ENCODE assay signal across 33 cellular contexts in the genomic region with DNA sequence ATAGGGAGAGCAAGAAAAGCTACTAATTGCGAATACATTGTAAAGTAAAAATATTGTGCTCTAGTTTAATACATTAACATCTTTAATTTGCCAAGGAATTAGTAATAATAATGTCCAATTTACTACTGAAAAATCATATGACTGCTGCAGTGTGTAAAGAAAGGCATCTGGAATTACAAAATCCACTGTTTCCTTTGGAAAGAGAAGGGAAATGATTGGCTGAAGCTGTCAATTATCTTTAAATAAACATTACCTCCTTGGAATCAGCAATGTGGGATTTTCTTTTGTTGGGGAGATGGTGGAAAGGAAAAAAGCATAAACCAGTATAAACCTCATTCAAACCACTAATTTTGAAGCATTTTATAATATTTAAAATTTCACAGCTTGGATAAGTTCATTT.
"Had no signal": no experiment of that assay in that cellular context is flagged by ENCODE, and none has a peak within 500 bp of the region (broad histone marks: within the 10 kb centered on the region; RNA-seq: fewer than 3 reads in every experiment).

No MANE protein-coding gene starts in this region.

- H3K9me3 Mint-ChIP-seq: activated T-helper 2 cell treated with anti-CD3 and anti-CD28 coated beads, Interferon-gamma antibody, Interleukin-2, Interleukin-4, amounts not matched to agents 10 μg/mL and 5 μg/mL and 100 μg/mL, durations not matched to agents 14 hours and 24 hours and 36 hours had no signal

- H3K27me3 Mint-ChIP-seq: activated CD4-positive, alpha-beta T cell treated with anti-CD3 and anti-CD28 coated beads, Interleukin-2, amount 10 ng/mL, durations not matched to agents 24 days and 14 days; activated naive CD4-positive, alpha-beta T cell treated with anti-CD3 and anti-CD28 coated beads, Interleukin-2, amount 10 ng/mL, durations not matched to agents 7 days and 5 days had no signal

- H3K4me3 Mint-ChIP-seq: activated B cell treated with CpG ODN at 0.5 μM for 24 hours; activated CD4-positive, alpha-beta memory T cell treated with anti-CD3 and anti-CD28 coated beads for 36 hours; activated CD4-positive, alpha-beta T cell treated with anti-CD3 and anti-CD28 coated beads, Interleukin-2, amount 10 ng/mL, durations not matched to agents 24 days and 14 days; activated CD8-positive, alpha-beta T cell treated with anti-CD3 and anti-CD28 coated beads for 36 hours; activated naive CD4-positive, alpha-beta T cell treated with anti-CD3 and anti-CD28 coated beads, Interleukin-2, amount 10 ng/mL, durations not matched to agents 7 days and 5 days; activated naive CD4-positive, alpha-beta T cell treated with anti-CD3 and anti-CD28 coated beads, Interleukin-2, amount 50 U/mL, for 24 hours; activated naive CD8-positive, alpha-beta T cell; activated naive CD8-positive, alpha-beta T cell treated with anti-CD3 and anti-CD28 coated beads, Interleukin-2, amount 10 ng/mL, durations not matched to agents 7 days and 5 days; activated naive CD8-positive, alpha-beta T cell treated with anti-CD3 and anti-CD28 coated beads, Interleukin-2, amount 50 U/mL, for 24 hours; activated T-cell treated with anti-CD3 and anti-CD28 coated beads, Interleukin-2, amount 50 U/mL, for 4 hours; activated T-cell treated with anti-CD3 and anti-CD28 coated beads, Interleukin-2, amount 50 U/mL, for 72 hours; brain; central memory CD8-positive, alpha-beta T cell; T-helper 1 cell treated with Interleukin-12 subunit alpha and Interleukin-12 subunit beta and Interleukin-4 antibody, amounts not matched to agents 30 μg/mL and 1 μg/mL, for 36 hours; T-helper 2 cell treated with Interferon-gamma antibody and Interleukin-4, amounts not matched to agents 5 μg/mL and 100 μg/mL, for 36 hours had no signal

- H3K4me1 Mint-ChIP-seq: activated B cell treated with CpG ODN at 0.5 μM for 24 hours; activated CD4-positive, alpha-beta T cell treated with anti-CD3 and anti-CD28 coated beads, Interleukin-2, amount 10 ng/mL, durations not matched to agents 24 days and 14 days; activated naive CD4-positive, alpha-beta T cell treated with anti-CD3 and anti-CD28 coated beads, Interleukin-2, amount 10 ng/mL, durations not matched to agents 7 days and 5 days; activated naive CD4-positive, alpha-beta T cell treated with anti-CD3 and anti-CD28 coated beads, Interleukin-2, amount 50 U/mL, for 24 hours; activated naive CD8-positive, alpha-beta T cell treated with anti-CD3 and anti-CD28 coated beads, Interleukin-2, amount 10 ng/mL, durations not matched to agents 7 days and 5 days; activated naive CD8-positive, alpha-beta T cell treated with anti-CD3 and anti-CD28 coated beads, Interleukin-2, amount 50 U/mL, for 24 hours; brain; central memory CD8-positive, alpha-beta T cell had no signal

- DNase-seq: activated B cell treated with CpG ODN at 0.5 μM for 24 hours; activated CD4-positive, alpha-beta memory T cell treated with anti-CD3 and anti-CD28 coated beads for 36 hours; activated CD4-positive, alpha-beta T cell treated with anti-CD3 and anti-CD28 coated beads for 4 hours; activated CD4-positive, alpha-beta T cell treated with anti-CD3 and anti-CD28 coated beads, Interleukin-2, amount 10 ng/mL, durations not matched to agents 24 days and 14 days; activated CD4-positive, alpha-beta T cell treated with anti-CD3 and anti-CD28 coated beads, Interleukin-2, amount 50 U/mL, for 1 hour; activated CD4-positive, alpha-beta T cell treated with anti-CD3 and anti-CD28 coated beads, Interleukin-2, amount 50 U/mL, for 4 hours; activated CD4-positive, CD25-positive, alpha-beta regulatory T cell treated with anti-CD3 and anti-CD28 coated beads, Interleukin-2, amount 50 U/mL, for 72 hours; activated CD8-positive, alpha-beta memory T cell treated with anti-CD3 and anti-CD28 coated beads, Interleukin-2, amount 50 U/mL, for 4 hours; activated CD8-positive, alpha-beta T cell treated with anti-CD3 and anti-CD28 coated beads for 36 hours; activated effector memory CD4-positive, alpha-beta T cell treated with Interleukin-2 at 50 U/mL for 16 hours; activated gamma-delta T cell; activated naive CD4-positive, alpha-beta T cell treated with anti-CD3 and anti-CD28 coated beads, Interleukin-2, amount 10 ng/mL, durations not matched to agents 7 days and 5 days; activated naive CD4-positive, alpha-beta T cell treated with Interleukin-2 at 50 U/mL for 16 hours; activated naive CD8-positive, alpha-beta T cell treated with anti-CD3 and anti-CD28 coated beads, Interleukin-2, amount 10 ng/mL, durations not matched to agents 7 days and 5 days; activated naive CD8-positive, alpha-beta T cell treated with anti-CD3 and anti-CD28 coated beads, Interleukin-2, amount 50 U/mL, for 24 hours; activated T-cell treated with anti-CD3 and anti-CD28 coated beads for 4 hours; activated T-cell treated with anti-CD3 and anti-CD28 coated beads, Interleukin-2, amount 50 U/mL, for 1 hour; activated T-cell treated with anti-CD3 and anti-CD28 coated beads, Interleukin-2, amount 50 U/mL, for 4 hours; activated T-cell treated with anti-CD3 and anti-CD28 coated beads, Interleukin-2, amount 50 U/mL, for 72 hours; amygdala; anterior cingulate cortex; caudate nucleus; cerebellar nuclear complex; T-helper 1 cell; T-helper 2 cell; T-helper 9 cell had no signal

- H3K27ac Mint-ChIP-seq: activated B cell treated with CpG ODN at 0.5 μM for 24 hours; activated CD4-positive, alpha-beta memory T cell treated with anti-CD3 and anti-CD28 coated beads for 36 hours; activated CD4-positive, alpha-beta T cell treated with anti-CD3 and anti-CD28 coated beads, Interleukin-2, amount 10 ng/mL, durations not matched to agents 24 days and 14 days; activated CD8-positive, alpha-beta T cell treated with anti-CD3 and anti-CD28 coated beads for 36 hours; activated naive CD4-positive, alpha-beta T cell treated with anti-CD3 and anti-CD28 coated beads, Interleukin-2, amount 10 ng/mL, durations not matched to agents 7 days and 5 days; activated naive CD4-positive, alpha-beta T cell treated with anti-CD3 and anti-CD28 coated beads, Interleukin-2, amount 50 U/mL, for 24 hours; activated naive CD8-positive, alpha-beta T cell; activated naive CD8-positive, alpha-beta T cell treated with anti-CD3 and anti-CD28 coated beads, Interleukin-2, amount 10 ng/mL, durations not matched to agents 7 days and 5 days; activated naive CD8-positive, alpha-beta T cell treated with anti-CD3 and anti-CD28 coated beads, Interleukin-2, amount 50 U/mL, for 24 hours; activated T-cell treated with anti-CD3 and anti-CD28 coated beads, Interleukin-2, amount 50 U/mL, for 72 hours; activated T-helper 2 cell treated with anti-CD3 and anti-CD28 coated beads, Interferon-gamma antibody, Interleukin-2, Interleukin-4, amounts not matched to agents 10 μg/mL and 5 μg/mL and 100 μg/mL, durations not matched to agents 14 hours and 24 hours and 36 hours; brain; T-helper 1 cell treated with Interleukin-12 subunit alpha and Interleukin-12 subunit beta and Interleukin-4 antibody, amounts not matched to agents 30 μg/mL and 1 μg/mL, for 36 hours; T-helper 2 cell treated with Interferon-gamma antibody and Interleukin-4, amounts not matched to agents 5 μg/mL and 100 μg/mL, for 36 hours had no signal

- ATAC-seq: activated CD8-positive, alpha-beta T cell treated with anti-CD3 and anti-CD28 coated beads for 36 hours; activated naive CD8-positive, alpha-beta T cell treated with anti-CD3 and anti-CD28 coated beads, Interleukin-2, amount 50 U/mL, for 24 hours; activated T-cell treated with anti-CD3 and anti-CD28 coated beads, Interleukin-2, amount 50 U/mL, for 4 hours; activated T-cell treated with anti-CD3 and anti-CD28 coated beads, Interleukin-2, amount 50 U/mL, for 72 hours had no signal

- H3K36me3 Mint-ChIP-seq: activated CD4-positive, alpha-beta memory T cell treated with anti-CD3 and anti-CD28 coated beads for 36 hours; activated naive CD4-positive, alpha-beta T cell treated with anti-CD3 and anti-CD28 coated beads, Interleukin-2, amount 10 ng/mL, durations not matched to agents 7 days and 5 days; activated naive CD4-positive, alpha-beta T cell treated with anti-CD3 and anti-CD28 coated beads, Interleukin-2, amount 50 U/mL, for 24 hours; activated naive CD8-positive, alpha-beta T cell treated with anti-CD3 and anti-CD28 coated beads, Interleukin-2, amount 10 ng/mL, durations not matched to agents 7 days and 5 days; brain had no signal
